21 cellular contexts compared by ENCODE assay signal in the genomic region with DNA sequence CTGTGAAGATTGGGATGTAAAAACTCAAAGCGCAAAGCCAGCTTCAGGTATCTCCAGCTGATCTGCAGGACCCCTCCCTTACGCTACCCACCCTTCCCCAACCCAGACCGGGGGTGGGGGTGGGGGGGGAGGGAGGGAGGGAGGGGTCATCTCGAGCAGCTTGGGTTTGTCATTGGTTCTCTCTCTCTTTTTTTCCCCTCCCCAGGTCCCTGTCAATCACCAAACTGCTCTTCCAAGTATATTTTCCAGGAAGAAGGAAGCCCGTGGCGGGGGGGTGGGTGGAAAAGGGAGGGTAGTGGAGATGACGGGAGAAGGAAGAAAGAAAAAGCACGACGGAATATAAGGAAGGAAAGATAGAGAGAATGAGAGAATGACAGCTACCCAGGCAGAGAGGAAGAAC. TPM values are rescaled to one million over a fixed set of nuclear protein-coding genes. Genes with fewer than 3 reads are reported as not detected.
A peak's percentile ranks its signal among the peaks of the same experiment; 100 is the strongest.
DNase-seq lines count a peak whose midpoint lies in the region; FAIRE-seq and TF ChIP-seq lines count a peak whose summit lies in the region.
"Had no signal": no experiment of that assay in that cellular context is flagged by ENCODE, and none has a peak within 500 bp of the region (broad histone marks: within the 10 kb centered on the region; RNA-seq: fewer than 3 reads in every experiment).

No MANE protein-coding gene starts in this region.

- H3K27me3 ChIP-seq in iPS-20b (ENCODE audit: insufficient read depth, low read length): peaks cover 8% of the 10 kb centered on the region; the same call in 1 of the 2 replicates
- no peaks in the 10 kb centered on the region for H3K27me3 ChIP-seq in osteoblast (ENCODE audit: insufficient read depth, low read length)
- peaks cover 2 to 9% of the 10 kb centered on the region in 2 donors for H3K27me3 ChIP-seq in small intestine (ENCODE audit: control insufficient read depth in 2 of 2, insufficient read depth in 2 of 2, low read length in 2 of 2)

- H3K27ac ChIP-seq in iPS-20b (ENCODE audit: low read length) (no peak overlapping the region), osteoblast (ENCODE audit: low read depth, low read length) (no peak overlapping the region), small intestine (ENCODE audit: low read depth in 1 of 2, low read length in 1 of 2) (no peak overlapping the region)
- H3K27ac ChIP-seq: epithelial cell of prostate had no signal

- TF ChIP-seq CTCF in osteoblast (IDR thresholded peaks at IDR 0.05; ENCODE audit: extremely low read depth, low read depth, low read length): no peak

- H3K36me3 ChIP-seq in ES-I3 (ENCODE audit: insufficient read depth, low read length) (peaks cover 14% of the 10 kb centered on the region; the same call in 1 of the 2 replicates), iPS-20b (ENCODE audit: insufficient read depth, low read depth, low read length) (peaks cover 30% of the 10 kb centered on the region), osteoblast (ENCODE audit: insufficient read depth, low read length) (no peaks in the 10 kb centered on the region), small intestine (ENCODE audit: control insufficient read depth in 2 of 2, insufficient read depth in 2 of 2, low read length in 2 of 2) (no peaks in the 10 kb centered on the region)

- peak overlapping the region; percentile 36 for H3K4me2 ChIP-seq in osteoblast (ENCODE audit: insufficient read depth, low read length)

- H2AFZ ChIP-seq in osteoblast (ENCODE audit: low read length): no peak overlapping the region

- H3K9ac ChIP-seq in ES-I3 (ENCODE audit: low read depth, low read length) (peak overlapping the region; percentile 68; the same call in 1 of the 2 replicates), iPS-20b (ENCODE audit: low read depth, low read length) (peak overlapping the region; percentile 63; the same call in 1 of the 2 replicates)

- H4K20me1 ChIP-seq in osteoblast (ENCODE audit: insufficient read depth, low read length): no peaks in the 10 kb centered on the region

- H3K4me3 ChIP-seq in iPS-20b (ENCODE audit: low read length) (peak overlapping the region; percentile 69), osteoblast (ENCODE audit: insufficient read depth, low read length) (no peak overlapping the region), small intestine (ENCODE audit: low read depth in 1 of 2, low read length in 2 of 2) (no peak overlapping the region)

- H3K79me2 ChIP-seq in osteoblast (ENCODE audit: insufficient read depth, low read length): no peaks in the 10 kb centered on the region

- DNase-seq in NCI-H460 (ENCODE audit: extremely low read depth, low read depth): peak; percentile 14
- no peak for DNase-seq in osteoblast (ENCODE audit: insufficient read length, low spot score, missing footprints)
- no peak for DNase-seq in RKO (ENCODE audit: low spot score)
- DNase-seq in small intestine: no peak
- DNase-seq in NCI-H510A treated with DMSO at 0.1 percent for 48 hours (lab: John Stamatoyannopoulos, UW): no peak
- DNase-seq: activated naive CD4-positive, alpha-beta T cell treated with anti-CD3 and anti-CD28 coated beads, Interleukin-2, amount 10 ng/mL, durations not matched to agents 7 days and 5 days; activated T-cell treated with anti-CD3 and anti-CD28 coated beads, Interleukin-2, amount 50 U/mL, for 48 hours; aorta; CD8-positive, alpha-beta memory T cell; dorsolateral prefrontal cortex; foreskin fibroblast; NCI-H1417; NCI-H526 treated with DMSO at 0.1 percent for 48 hours; nucleus accumbens; substantia nigra; T1000 had no signal

- H3K4me1 ChIP-seq in ES-I3 (ENCODE audit: insufficient read depth, low read length) (peaks cover 7% of the 10 kb centered on the region; the same call in 1 of the 2 replicates), iPS-20b (ENCODE audit: insufficient read depth, low read length) (peaks cover 19% of the 10 kb centered on the region; the same call in 1 of the 2 replicates), osteoblast (ENCODE audit: insufficient read depth, low read length) (no peaks in the 10 kb centered on the region), small intestine (ENCODE audit: control insufficient read depth in 2 of 2, insufficient read depth in 1 of 2, low read depth in 1 of 2, low read length in 1 of 2) (no peaks in the 10 kb centered on the region)

- H3K9me3 ChIP-seq in ES-I3 (ENCODE audit: control insufficient read depth, insufficient read depth, low read length) (no peaks in the 10 kb centered on the region), iPS-20b (ENCODE audit: insufficient read depth, low read depth, low read length) (no peaks in the 10 kb centered on the region), osteoblast (ENCODE audit: low read depth, low read length) (no peaks in the 10 kb centered on the region), small intestine (ENCODE audit: control insufficient read depth, low read depth) (no peaks in the 10 kb centered on the region)

- 13 to 19% (median 13%) methylated on average over 9 of the region's 9 CpGs for WGBS in small intestine, 3 donors

- FAIRE-seq in small intestine (lab: Jason Lieb, UNC): no peak
- FAIRE-seq: GM12892, H54 had no signal

RNA-seq across cellular contexts. Expression of a gene that starts 17.9 kb away (rescaled TPM):
- 1.5 and 1.6 TPM in 2 replicates for total RNA-seq in NCI-H460 (2014; rRNA removed; shearing (Covaris generic))
- polyA plus RNA-seq in NCI-H460 (2014; cell fraction: nucleus; rRNA removed): 1.5 and 3.2 TPM in 2 replicates
- total RNA-seq in osteoblast: under 0.01 TPM in 2 replicates
- polyA plus RNA-seq in small intestine: under 1 TPM in 2 of 3 donors, not detected in 1; 0.27 to 0.39 TPM
- total RNA-seq: aorta; CD8-positive, alpha-beta memory T cell had no signal
- polyA plus RNA-seq: aorta; CD8-positive, alpha-beta memory T cell had no signal
